26 cellular contexts compared by ENCODE assay signal in the genomic region with DNA sequence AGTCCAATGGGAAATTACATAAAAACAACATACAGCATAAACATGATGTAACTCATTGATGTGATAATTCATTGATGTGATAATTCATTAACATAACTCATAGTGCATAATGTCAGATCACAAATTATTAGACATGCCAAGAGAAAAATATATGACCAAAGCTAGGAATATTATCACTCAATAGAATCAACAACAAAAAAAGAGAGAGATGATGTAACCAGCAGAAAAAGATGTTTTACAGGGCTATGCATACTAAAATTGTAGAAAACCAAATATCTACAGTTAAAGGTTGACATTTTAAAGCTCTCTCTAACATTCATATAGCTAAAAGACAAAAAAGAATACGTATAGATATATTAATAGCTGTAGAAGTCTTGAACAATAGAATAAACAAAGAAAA.
"Had no signal": no experiment of that assay in that cellular context is flagged by ENCODE, and none has a peak within 500 bp of the region (broad histone marks: within the 10 kb centered on the region; RNA-seq: fewer than 3 reads in every experiment).

No MANE protein-coding gene starts in this region.

- H3K27me3 ChIP-seq: neural progenitor cell, ovary, right lobe of liver, sigmoid colon, stomach, thyroid gland, tibial nerve, upper lobe of left lung, vagina had no signal

- DNase-seq: natural killer cell; occipital lobe; ovary; posterior cingulate gyrus; psoas muscle; right cardiac atrium; right lobe of liver; sigmoid colon; small intestine; stimulated activated CD4-positive, alpha-beta T cell treated with anti-CD3 and anti-CD28 coated beads, Interleukin-15, amount 100 ng/mL, for 24 hours; stimulated activated CD4-positive, alpha-beta T cell treated with anti-CD3 and anti-CD28 coated beads, Interleukin-2, amount 100 ng/mL, for 24 hours; stimulated activated CD4-positive, alpha-beta T cell treated with anti-CD3 and anti-CD28 coated beads, Interleukin-2, amount 100 ng/mL, for 48 hours; stimulated activated CD4-positive, alpha-beta T cell treated with anti-CD3 and anti-CD28 coated beads, Interleukin-4, amount 100 ng/mL, for 24 hours; stimulated activated naive B cell treated with anti-CD40 and anti-IgM and Interleukin-4, amounts not matched to agents 10 μg/mL and 1 μg/mL and 100 μg/mL, for 72 hours; stimulated activated naive CD4-positive, alpha-beta T cell treated with Interleukin-2 at 50 U/mL for 16 hours; stomach; thyroid gland; trophoblast cell; upper lobe of left lung had no signal

- H3K27ac ChIP-seq: neural progenitor cell, ovary, parathyroid adenoma, psoas muscle, right lobe of liver, sigmoid colon, stomach, thoracic aorta, thyroid gland, tibial nerve, upper lobe of left lung, vagina had no signal

- H3K9ac ChIP-seq: neural progenitor cell, parathyroid adenoma had no signal

- H3K4me2 ChIP-seq: neural progenitor cell had no signal

- H3K4me1 ChIP-seq: neural progenitor cell, parathyroid adenoma, psoas muscle, right lobe of liver, sigmoid colon, stomach, thyroid gland, tibial nerve, upper lobe of left lung, vagina had no signal

- H2AFZ ChIP-seq: neural progenitor cell, parathyroid adenoma had no signal

- H3K36me3 ChIP-seq: neural progenitor cell, ovary, right lobe of liver, sigmoid colon, stomach, thoracic aorta, thyroid gland, tibial nerve, upper lobe of left lung, vagina had no signal

- H3K79me2 ChIP-seq: parathyroid adenoma had no signal

- ATAC-seq: natural killer cell; psoas muscle; right cardiac atrium; right lobe of liver; stimulated activated effector memory CD8-positive, alpha-beta T cell treated with anti-CD3 and anti-CD28 coated beads, Interleukin-12 subunit alpha, Interleukin-12 subunit beta, amount 100 ng/mL, for 72 hours; stimulated activated naive B cell treated with anti-CD40 and anti-IgM and Interleukin-4, amounts not matched to agents 10 μg/mL and 1 μg/mL and 100 μg/mL, for 72 hours had no signal

- H3K4me3 ChIP-seq: neural progenitor cell, ovary, psoas muscle, right lobe of liver, sigmoid colon, stomach, thoracic aorta, thyroid gland, tibial nerve, upper lobe of left lung, vagina had no signal

- H3K9me3 ChIP-seq: ovary, psoas muscle, right lobe of liver, sigmoid colon, thoracic aorta, thyroid gland, tibial nerve, upper lobe of left lung, vagina had no signal

- FAIRE-seq: small intestine, urothelium cell line had no signal
